Comparison of ENCODE assay signal across 1 cellular context in the genomic region with DNA sequence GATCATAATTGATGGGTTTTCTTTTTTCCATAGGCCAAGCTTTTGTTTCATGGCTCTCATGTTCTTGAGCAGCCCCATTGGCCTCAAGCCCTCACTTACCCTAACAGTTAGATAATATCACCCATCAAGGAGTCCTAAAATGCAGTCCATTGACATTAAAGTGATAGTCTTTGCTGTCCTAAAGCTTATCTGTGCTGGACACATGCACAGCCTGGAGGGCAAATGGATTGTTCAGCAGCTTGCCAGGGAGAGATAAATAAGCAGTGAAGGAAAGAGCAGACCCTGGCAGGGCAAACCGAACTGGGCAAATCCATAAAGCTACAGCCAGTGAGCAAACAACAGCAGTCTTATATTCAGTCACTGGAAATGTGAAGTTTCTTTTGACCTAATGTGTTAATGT.
A peak's percentile ranks its signal among the peaks of the same experiment; 100 is the strongest.
TF ChIP-seq lines count a peak whose summit lies in the region.

No MANE protein-coding gene starts in this region.

TF ChIP-seq in K562, 482 proteins besides CTCF, POLR2A, EP300 and RAD21 (continued from another document and continues in another):
- TF ChIP-seq, protein P1, sequence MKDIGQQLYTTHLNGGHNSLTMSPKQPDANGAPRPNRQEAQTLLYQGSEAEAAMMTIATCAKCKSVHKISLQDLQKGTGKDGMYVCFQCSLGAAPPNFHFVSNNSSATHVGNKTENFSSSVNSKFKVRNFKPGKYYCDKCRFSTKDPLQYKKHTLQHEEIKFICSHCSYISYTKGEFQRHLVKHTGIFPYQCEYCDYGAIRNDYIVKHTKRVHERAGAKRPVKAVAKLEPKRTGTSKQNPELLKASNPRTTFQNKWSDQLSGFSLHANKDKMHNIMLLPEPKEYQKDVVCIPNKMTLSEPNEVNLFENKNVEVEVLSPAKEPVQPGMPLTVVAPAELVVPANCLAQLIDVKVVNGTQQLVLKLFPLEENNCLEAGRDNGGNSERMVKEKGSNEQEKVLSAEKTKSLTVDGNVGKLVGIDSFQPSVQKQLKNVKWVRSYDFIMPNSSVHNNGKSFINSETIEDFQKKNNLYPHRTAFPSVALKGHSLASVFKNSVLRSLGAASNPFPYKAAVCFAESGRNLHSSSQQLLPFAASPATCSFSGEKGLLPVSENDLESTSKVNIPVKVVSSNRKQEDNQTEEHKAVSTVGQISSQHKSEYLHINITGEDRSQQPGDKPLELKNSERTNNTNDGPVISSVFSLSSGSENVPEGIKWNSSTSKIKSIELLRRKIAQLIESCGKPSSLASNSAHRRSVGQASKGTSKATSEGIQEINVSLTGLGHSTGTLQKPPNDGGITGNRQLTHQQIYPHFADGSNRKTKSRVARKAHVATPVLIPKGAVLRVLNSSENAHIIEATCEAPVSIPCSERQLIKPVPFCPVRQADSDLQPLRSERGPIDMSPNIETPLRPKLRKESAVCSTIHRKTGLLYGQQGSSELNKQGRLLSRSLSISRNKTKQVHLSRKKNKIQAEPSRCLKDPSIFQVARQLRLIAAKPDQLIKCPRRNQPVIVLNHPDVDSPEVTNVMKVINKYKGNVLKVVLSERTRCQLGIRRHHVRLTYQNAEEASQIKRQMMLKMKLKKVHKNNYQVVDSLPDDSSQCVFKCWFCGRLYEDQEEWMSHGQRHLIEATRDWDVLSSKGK (CRISPR knock-in tag; IDR thresholded peaks at IDR 0.05) = no peak
- TF ChIP-seq, protein P2, sequence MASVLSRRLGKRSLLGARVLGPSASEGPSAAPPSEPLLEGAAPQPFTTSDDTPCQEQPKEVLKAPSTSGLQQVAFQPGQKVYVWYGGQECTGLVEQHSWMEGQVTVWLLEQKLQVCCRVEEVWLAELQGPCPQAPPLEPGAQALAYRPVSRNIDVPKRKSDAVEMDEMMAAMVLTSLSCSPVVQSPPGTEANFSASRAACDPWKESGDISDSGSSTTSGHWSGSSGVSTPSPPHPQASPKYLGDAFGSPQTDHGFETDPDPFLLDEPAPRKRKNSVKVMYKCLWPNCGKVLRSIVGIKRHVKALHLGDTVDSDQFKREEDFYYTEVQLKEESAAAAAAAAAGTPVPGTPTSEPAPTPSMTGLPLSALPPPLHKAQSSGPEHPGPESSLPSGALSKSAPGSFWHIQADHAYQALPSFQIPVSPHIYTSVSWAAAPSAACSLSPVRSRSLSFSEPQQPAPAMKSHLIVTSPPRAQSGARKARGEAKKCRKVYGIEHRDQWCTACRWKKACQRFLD (CRISPR knock-in tag; IDR thresholded peaks at IDR 0.05) = no peak
- 0 out of 2 replicates have a peak, but pooled peaks have one; percentile 12 for TF ChIP-seq CREM (IDR thresholded peaks at IDR 0.05; ENCODE audit: low read depth)
- no peak for TF ChIP-seq EZH2 (IDR thresholded peaks at IDR 0.05; ENCODE audit: borderline replicate concordance, low read depth, low read length)
- TF ChIP-seq SRSF3 (IDR thresholded peaks at IDR 0.05; ENCODE audit: insufficient read depth, low read length) = no peak
- TF ChIP-seq ZNF41 (CRISPR knock-in tag; conservative IDR thresholded peaks at IDR 0.05) = peak; percentile 65; the same call in 1 of the 2 replicates
- no peak for TF ChIP-seq ZNF77 (CRISPR knock-in tag; IDR thresholded peaks at IDR 0.05)
- TF ChIP-seq BACH1 (tag; IDR thresholded peaks at IDR 0.05) = no peak
- TF ChIP-seq, protein P3, sequence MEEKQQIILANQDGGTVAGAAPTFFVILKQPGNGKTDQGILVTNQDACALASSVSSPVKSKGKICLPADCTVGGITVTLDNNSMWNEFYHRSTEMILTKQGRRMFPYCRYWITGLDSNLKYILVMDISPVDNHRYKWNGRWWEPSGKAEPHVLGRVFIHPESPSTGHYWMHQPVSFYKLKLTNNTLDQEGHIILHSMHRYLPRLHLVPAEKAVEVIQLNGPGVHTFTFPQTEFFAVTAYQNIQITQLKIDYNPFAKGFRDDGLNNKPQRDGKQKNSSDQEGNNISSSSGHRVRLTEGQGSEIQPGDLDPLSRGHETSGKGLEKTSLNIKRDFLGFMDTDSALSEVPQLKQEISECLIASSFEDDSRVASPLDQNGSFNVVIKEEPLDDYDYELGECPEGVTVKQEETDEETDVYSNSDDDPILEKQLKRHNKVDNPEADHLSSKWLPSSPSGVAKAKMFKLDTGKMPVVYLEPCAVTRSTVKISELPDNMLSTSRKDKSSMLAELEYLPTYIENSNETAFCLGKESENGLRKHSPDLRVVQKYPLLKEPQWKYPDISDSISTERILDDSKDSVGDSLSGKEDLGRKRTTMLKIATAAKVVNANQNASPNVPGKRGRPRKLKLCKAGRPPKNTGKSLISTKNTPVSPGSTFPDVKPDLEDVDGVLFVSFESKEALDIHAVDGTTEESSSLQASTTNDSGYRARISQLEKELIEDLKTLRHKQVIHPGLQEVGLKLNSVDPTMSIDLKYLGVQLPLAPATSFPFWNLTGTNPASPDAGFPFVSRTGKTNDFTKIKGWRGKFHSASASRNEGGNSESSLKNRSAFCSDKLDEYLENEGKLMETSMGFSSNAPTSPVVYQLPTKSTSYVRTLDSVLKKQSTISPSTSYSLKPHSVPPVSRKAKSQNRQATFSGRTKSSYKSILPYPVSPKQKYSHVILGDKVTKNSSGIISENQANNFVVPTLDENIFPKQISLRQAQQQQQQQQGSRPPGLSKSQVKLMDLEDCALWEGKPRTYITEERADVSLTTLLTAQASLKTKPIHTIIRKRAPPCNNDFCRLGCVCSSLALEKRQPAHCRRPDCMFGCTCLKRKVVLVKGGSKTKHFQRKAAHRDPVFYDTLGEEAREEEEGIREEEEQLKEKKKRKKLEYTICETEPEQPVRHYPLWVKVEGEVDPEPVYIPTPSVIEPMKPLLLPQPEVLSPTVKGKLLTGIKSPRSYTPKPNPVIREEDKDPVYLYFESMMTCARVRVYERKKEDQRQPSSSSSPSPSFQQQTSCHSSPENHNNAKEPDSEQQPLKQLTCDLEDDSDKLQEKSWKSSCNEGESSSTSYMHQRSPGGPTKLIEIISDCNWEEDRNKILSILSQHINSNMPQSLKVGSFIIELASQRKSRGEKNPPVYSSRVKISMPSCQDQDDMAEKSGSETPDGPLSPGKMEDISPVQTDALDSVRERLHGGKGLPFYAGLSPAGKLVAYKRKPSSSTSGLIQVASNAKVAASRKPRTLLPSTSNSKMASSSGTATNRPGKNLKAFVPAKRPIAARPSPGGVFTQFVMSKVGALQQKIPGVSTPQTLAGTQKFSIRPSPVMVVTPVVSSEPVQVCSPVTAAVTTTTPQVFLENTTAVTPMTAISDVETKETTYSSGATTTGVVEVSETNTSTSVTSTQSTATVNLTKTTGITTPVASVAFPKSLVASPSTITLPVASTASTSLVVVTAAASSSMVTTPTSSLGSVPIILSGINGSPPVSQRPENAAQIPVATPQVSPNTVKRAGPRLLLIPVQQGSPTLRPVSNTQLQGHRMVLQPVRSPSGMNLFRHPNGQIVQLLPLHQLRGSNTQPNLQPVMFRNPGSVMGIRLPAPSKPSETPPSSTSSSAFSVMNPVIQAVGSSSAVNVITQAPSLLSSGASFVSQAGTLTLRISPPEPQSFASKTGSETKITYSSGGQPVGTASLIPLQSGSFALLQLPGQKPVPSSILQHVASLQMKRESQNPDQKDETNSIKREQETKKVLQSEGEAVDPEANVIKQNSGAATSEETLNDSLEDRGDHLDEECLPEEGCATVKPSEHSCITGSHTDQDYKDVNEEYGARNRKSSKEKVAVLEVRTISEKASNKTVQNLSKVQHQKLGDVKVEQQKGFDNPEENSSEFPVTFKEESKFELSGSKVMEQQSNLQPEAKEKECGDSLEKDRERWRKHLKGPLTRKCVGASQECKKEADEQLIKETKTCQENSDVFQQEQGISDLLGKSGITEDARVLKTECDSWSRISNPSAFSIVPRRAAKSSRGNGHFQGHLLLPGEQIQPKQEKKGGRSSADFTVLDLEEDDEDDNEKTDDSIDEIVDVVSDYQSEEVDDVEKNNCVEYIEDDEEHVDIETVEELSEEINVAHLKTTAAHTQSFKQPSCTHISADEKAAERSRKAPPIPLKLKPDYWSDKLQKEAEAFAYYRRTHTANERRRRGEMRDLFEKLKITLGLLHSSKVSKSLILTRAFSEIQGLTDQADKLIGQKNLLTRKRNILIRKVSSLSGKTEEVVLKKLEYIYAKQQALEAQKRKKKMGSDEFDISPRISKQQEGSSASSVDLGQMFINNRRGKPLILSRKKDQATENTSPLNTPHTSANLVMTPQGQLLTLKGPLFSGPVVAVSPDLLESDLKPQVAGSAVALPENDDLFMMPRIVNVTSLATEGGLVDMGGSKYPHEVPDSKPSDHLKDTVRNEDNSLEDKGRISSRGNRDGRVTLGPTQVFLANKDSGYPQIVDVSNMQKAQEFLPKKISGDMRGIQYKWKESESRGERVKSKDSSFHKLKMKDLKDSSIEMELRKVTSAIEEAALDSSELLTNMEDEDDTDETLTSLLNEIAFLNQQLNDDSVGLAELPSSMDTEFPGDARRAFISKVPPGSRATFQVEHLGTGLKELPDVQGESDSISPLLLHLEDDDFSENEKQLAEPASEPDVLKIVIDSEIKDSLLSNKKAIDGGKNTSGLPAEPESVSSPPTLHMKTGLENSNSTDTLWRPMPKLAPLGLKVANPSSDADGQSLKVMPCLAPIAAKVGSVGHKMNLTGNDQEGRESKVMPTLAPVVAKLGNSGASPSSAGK (IDR thresholded peaks at IDR 0.05) = no peak
- TF ChIP-seq, protein P4, sequence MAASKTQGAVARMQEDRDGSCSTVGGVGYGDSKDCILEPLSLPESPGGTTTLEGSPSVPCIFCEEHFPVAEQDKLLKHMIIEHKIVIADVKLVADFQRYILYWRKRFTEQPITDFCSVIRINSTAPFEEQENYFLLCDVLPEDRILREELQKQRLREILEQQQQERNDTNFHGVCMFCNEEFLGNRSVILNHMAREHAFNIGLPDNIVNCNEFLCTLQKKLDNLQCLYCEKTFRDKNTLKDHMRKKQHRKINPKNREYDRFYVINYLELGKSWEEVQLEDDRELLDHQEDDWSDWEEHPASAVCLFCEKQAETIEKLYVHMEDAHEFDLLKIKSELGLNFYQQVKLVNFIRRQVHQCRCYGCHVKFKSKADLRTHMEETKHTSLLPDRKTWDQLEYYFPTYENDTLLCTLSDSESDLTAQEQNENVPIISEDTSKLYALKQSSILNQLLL (CRISPR knock-in tag; IDR thresholded peaks at IDR 0.05; ENCODE audit: borderline replicate concordance) = no peak
- TF ChIP-seq POLR2AphosphoS5 (IDR thresholded peaks at IDR 0.05; ENCODE audit: control insufficient read depth, insufficient read depth, low read depth, low read length) = peak; percentile 82
- TF ChIP-seq, protein P5, sequence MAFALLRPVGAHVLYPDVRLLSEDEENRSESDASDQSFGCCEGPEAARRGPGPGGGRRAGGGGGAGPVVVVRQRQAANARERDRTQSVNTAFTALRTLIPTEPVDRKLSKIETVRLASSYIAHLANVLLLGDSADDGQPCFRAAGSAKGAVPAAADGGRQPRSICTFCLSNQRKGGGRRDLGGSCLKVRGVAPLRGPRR (CRISPR knock-in tag; IDR thresholded peaks at IDR 0.05) = no peak
- TF ChIP-seq PHF8 (IDR thresholded peaks at IDR 0.05; ENCODE audit: borderline replicate concordance, low read length) = no peak
- TF ChIP-seq, protein P6, sequence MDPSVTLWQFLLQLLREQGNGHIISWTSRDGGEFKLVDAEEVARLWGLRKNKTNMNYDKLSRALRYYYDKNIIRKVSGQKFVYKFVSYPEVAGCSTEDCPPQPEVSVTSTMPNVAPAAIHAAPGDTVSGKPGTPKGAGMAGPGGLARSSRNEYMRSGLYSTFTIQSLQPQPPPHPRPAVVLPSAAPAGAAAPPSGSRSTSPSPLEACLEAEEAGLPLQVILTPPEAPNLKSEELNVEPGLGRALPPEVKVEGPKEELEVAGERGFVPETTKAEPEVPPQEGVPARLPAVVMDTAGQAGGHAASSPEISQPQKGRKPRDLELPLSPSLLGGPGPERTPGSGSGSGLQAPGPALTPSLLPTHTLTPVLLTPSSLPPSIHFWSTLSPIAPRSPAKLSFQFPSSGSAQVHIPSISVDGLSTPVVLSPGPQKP (CRISPR knock-in tag; IDR thresholded peaks at IDR 0.05) = no peak
- TF ChIP-seq MTA1 (IDR thresholded peaks at IDR 0.05; ENCODE audit: borderline replicate concordance) = no peak
- TF ChIP-seq HDAC2 (IDR thresholded peaks at IDR 0.05) = peak; percentile 36; the same call in 1 of the 2 replicates
- no peak for TF ChIP-seq ZNF764 (CRISPR knock-in tag; IDR thresholded peaks at IDR 0.05; ENCODE audit: low read depth)
- peak; percentile 96 for TF ChIP-seq TAL1 (IDR thresholded peaks at IDR 0.05)
- no peak for TF ChIP-seq RFX7 (CRISPR knock-in tag; IDR thresholded peaks at IDR 0.05)
- TF ChIP-seq MEIS2 (IDR thresholded peaks at IDR 0.05; ENCODE audit: partially characterized antibody) = peak; percentile 82
- TF ChIP-seq TEAD4 (IDR thresholded peaks at IDR 0.05; ENCODE audit: low read length) = peak; percentile 97
- no peak for TF ChIP-seq TEAD4 (CRISPR knock-in tag; IDR thresholded peaks at IDR 0.05; ENCODE audit: borderline replicate concordance)
- no peak for TF ChIP-seq THRAP3 (IDR thresholded peaks at IDR 0.05; ENCODE audit: borderline replicate concordance)
- TF ChIP-seq ZNF212 (CRISPR knock-in tag; IDR thresholded peaks at IDR 0.05) = no peak
- no peak for TF ChIP-seq ZNF12 (CRISPR knock-in tag; IDR thresholded peaks at IDR 0.05)
- peak; percentile 51 for TF ChIP-seq HDAC3 (IDR thresholded peaks at IDR 0.05; ENCODE audit: borderline replicate concordance, partially characterized antibody)
- TF ChIP-seq ZNF57 (CRISPR knock-in tag; IDR thresholded peaks at IDR 0.05) = no peak
- TF ChIP-seq CHCHD3 (CRISPR knock-in tag; IDR thresholded peaks at IDR 0.05) = no peak
- TF ChIP-seq, protein P7, sequence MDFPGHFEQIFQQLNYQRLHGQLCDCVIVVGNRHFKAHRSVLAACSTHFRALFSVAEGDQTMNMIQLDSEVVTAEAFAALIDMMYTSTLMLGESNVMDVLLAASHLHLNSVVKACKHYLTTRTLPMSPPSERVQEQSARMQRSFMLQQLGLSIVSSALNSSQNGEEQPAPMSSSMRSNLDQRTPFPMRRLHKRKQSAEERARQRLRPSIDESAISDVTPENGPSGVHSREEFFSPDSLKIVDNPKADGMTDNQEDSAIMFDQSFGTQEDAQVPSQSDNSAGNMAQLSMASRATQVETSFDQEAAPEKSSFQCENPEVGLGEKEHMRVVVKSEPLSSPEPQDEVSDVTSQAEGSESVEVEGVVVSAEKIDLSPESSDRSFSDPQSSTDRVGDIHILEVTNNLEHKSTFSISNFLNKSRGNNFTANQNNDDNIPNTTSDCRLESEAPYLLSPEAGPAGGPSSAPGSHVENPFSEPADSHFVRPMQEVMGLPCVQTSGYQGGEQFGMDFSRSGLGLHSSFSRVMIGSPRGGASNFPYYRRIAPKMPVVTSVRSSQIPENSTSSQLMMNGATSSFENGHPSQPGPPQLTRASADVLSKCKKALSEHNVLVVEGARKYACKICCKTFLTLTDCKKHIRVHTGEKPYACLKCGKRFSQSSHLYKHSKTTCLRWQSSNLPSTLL (IDR thresholded peaks at IDR 0.05) = no peak
- TF ChIP-seq SRSF9 (IDR thresholded peaks at IDR 0.05; ENCODE audit: borderline replicate concordance, low read depth, low read length) = no peak
- no peak for TF ChIP-seq ZNF121 (CRISPR knock-in tag; conservative IDR thresholded peaks at IDR 0.05)
- peak in 1 of 2 experiments; percentile 68; a peak in 1 of 4 replicates for TF ChIP-seq TRIM24 (IDR thresholded peaks at IDR 0.05)
- peak; percentile 76 for TF ChIP-seq LCOR (CRISPR knock-in tag; IDR thresholded peaks at IDR 0.05)
- TF ChIP-seq MED1 (CRISPR knock-in tag; IDR thresholded peaks at IDR 0.05; ENCODE audit: borderline replicate concordance) = no peak
- TF ChIP-seq GATAD2B (IDR thresholded peaks at IDR 0.05; ENCODE audit: borderline replicate concordance) = no peak
- no peak for TF ChIP-seq LARP7 (IDR thresholded peaks at IDR 0.05)
- TF ChIP-seq DNMT1 (IDR thresholded peaks at IDR 0.05) = no peak
- TF ChIP-seq TBL1XR1 (IDR thresholded peaks at IDR 0.05; ENCODE audit: low read length in 2 of 2) = peak in 1 of 2 experiments; percentile 43; a peak in 1 of 4 replicates
- peak; percentile 56; the same call in 1 of the 2 replicates for TF ChIP-seq CC2D1A (IDR thresholded peaks at IDR 0.05)
- peak; percentile 83 for TF ChIP-seq SMARCC2 (IDR thresholded peaks at IDR 0.05; ENCODE audit: low read depth)
- no peak for TF ChIP-seq JUN (IDR thresholded peaks at IDR 0.05; ENCODE audit: borderline replicate concordance, low read depth, low read length)
- TF ChIP-seq JUN (CRISPR knock-in tag; IDR thresholded peaks at IDR 0.05; ENCODE audit: borderline replicate concordance) = no peak
- TF ChIP-seq PYGO2 (tag; IDR thresholded peaks at IDR 0.05) = no peak; the same call in 1 of the 2 replicates
